8 cellular contexts compared by ENCODE assay signal in genomic region chr12:68236421-68237059, GRCh38. TPM values are rescaled to one million over a fixed set of nuclear protein-coding genes. Genes with fewer than 3 reads are reported as not detected.
DNase-seq lines count a peak whose midpoint lies in the region; ATAC-seq and TF ChIP-seq lines count a peak whose summit lies in the region.

No MANE protein-coding gene starts in this region.

- peak overlapping the region; percentile 19 to 62 (median 50); a peak in 19 of 20 replicates for H3K4me3 ChIP-seq in BLaER1 treated with 17β-estradiol and CSF1 and Interleukin-3, amounts not matched to agents 10 nM and 100 nM
- H3K4me3 ChIP-seq in adipocyte (ENCODE audit: low read length) (peak overlapping the region; percentile 21), mucosa of stomach (ENCODE audit: low read length) (peak overlapping the region; percentile 3)

- no peaks in the 10 kb centered on the region for H3K36me3 ChIP-seq in BLaER1 treated with 17β-estradiol and CSF1 and Interleukin-3, amounts not matched to agents 10 nM and 100 nM
- H3K36me3 ChIP-seq in adipocyte (ENCODE audit: control insufficient read depth, insufficient read depth, low read length, severe bottlenecking) (no peaks in the 10 kb centered on the region), mucosa of stomach (ENCODE audit: control insufficient read depth, insufficient read depth, low read length) (no peaks in the 10 kb centered on the region)

- H3K4me1 ChIP-seq in BLaER1 treated with 17β-estradiol and CSF1 and Interleukin-3, amounts not matched to agents 10 nM and 100 nM: peaks cover 24 to 40% (median 34%) of the 10 kb centered on the region in 10 experiments
- H3K4me1 ChIP-seq in adipocyte (ENCODE audit: control insufficient read depth, insufficient read depth, low read length) (peaks cover 31% of the 10 kb centered on the region), mucosa of stomach (ENCODE audit: control insufficient read depth, insufficient read depth, low read length) (peaks cover 28% of the 10 kb centered on the region)

- H3K9me3 Mint-ChIP-seq in mesothelial cell of epicardium: no peaks in the 10 kb centered on the region

- H3K9me3 ChIP-seq in BLaER1 treated with 17β-estradiol and CSF1 and Interleukin-3, amounts not matched to agents 10 nM and 100 nM (replicated peaks in 1 of 11): 0 out of 22 replicates have a peak, but pooled peaks cover 0 to 3% (median 0%) of the 10 kb centered on the region in 11 experiments
- H3K9me3 ChIP-seq in adipocyte (ENCODE audit: control insufficient read depth, low read length) (no peaks in the 10 kb centered on the region), mucosa of stomach (ENCODE audit: control insufficient read depth, low read length) (no peaks in the 10 kb centered on the region)

- TF ChIP-seq CTCF in mesothelial cell of epicardium (IDR thresholded peaks at IDR 0.05; ENCODE audit: unreplicated experiment): no peak

- peaks cover 28% of the 10 kb centered on the region for H3K4me1 Mint-ChIP-seq in mesothelial cell of epicardium

- H3K4me2 ChIP-seq in BLaER1 treated with 17β-estradiol and CSF1 and Interleukin-3, amounts not matched to agents 10 nM and 100 nM: peak overlapping the region; percentile 71 to 93 (median 83)

- no peaks in the 10 kb centered on the region for H3K36me3 Mint-ChIP-seq in mesothelial cell of epicardium

- no peak overlapping the region for H3K4me3 Mint-ChIP-seq in mesothelial cell of epicardium

- peak overlapping the region in 10 of 11 experiments; percentile 2 to 64 (median 42); a peak in 16 of 22 replicates for H3K9ac ChIP-seq in BLaER1 treated with 17β-estradiol and CSF1 and Interleukin-3, amounts not matched to agents 10 nM and 100 nM
- H3K9ac ChIP-seq in adipocyte (ENCODE audit: low read length) (no peak overlapping the region), mucosa of stomach (ENCODE audit: low read length) (peak overlapping the region; percentile 5)

- no peak overlapping the region for H3K27ac Mint-ChIP-seq in mesothelial cell of epicardium

- H3K27me3 ChIP-seq in BLaER1 treated with 17β-estradiol and CSF1 and Interleukin-3, amounts not matched to agents 10 nM and 100 nM: no peaks in the 10 kb centered on the region
- H3K27me3 ChIP-seq in adipocyte (replicated peaks; ENCODE audit: control insufficient read depth, insufficient read depth, low read length) (no peaks in the 10 kb centered on the region), mucosa of stomach (ENCODE audit: control insufficient read depth, insufficient read depth, low read length) (no peaks in the 10 kb centered on the region)

- H4K20me1 ChIP-seq in BLaER1 treated with 17β-estradiol and CSF1 and Interleukin-3, amounts not matched to agents 10 nM and 100 nM: no peaks in the 10 kb centered on the region

- DNase-seq in RPMI7951 (ENCODE audit: low read depth) (peak; percentile 56), adipocyte (ENCODE audit: low read depth) (peak; percentile 16), amygdala (lab: John Stamatoyannopoulos, UW) (no peak), mesothelial cell of epicardium (ENCODE audit: low spot score in 2 of 2, unreplicated experiment in 2 of 2) (no peak)

- ATAC-seq in GM18873 (IDR thresholded peaks at IDR 0.05; ENCODE audit: low FRiP score, unreplicated experiment) (peak; percentile 65), HG03139 (IDR thresholded peaks at IDR 0.05; ENCODE audit: unreplicated experiment) (peak; percentile 60)

- H3K27me3 Mint-ChIP-seq in mesothelial cell of epicardium (ENCODE audit: low read depth): no peaks in the 10 kb centered on the region

- H3K27ac ChIP-seq in BLaER1 treated with 17β-estradiol and CSF1 and Interleukin-3, amounts not matched to agents 10 nM and 100 nM: peak overlapping the region in 10 of 11 experiments; percentile 25 to 58 (median 36); a peak in 15 of 22 replicates

RNA-seq across cellular contexts. Expression of gene IL26, which starts 10.9 kb away (rescaled TPM):
- not detected in 2 replicates for total RNA-seq in RPMI7951 (2014; rRNA removed; shearing (Covaris generic))
- total RNA-seq in mesothelial cell of epicardium: not detected in 3 replicates

RNA-seq across cellular contexts. Expression of gene IL22, which starts 16.9 kb away (rescaled TPM):
- total RNA-seq in RPMI7951 (2014; rRNA removed; shearing (Covaris generic)): not detected in 2 replicates
- total RNA-seq in mesothelial cell of epicardium: not detected in 3 replicates

Comparison
In these comparisons a context has a peak if more than half of its experiments do, and no peak if none do; other contexts are left out.
1. DNase-seq: peak in RPMI7951 (single experiment) and adipocyte (single experiment); none in amygdala (0 of 56) and mesothelial cell of epicardium (0 of 2).
2. Peak in every context shown above with its lines, with median percentiles within 50 percentile points of each other: H3K4me3 ChIP-seq.